ENCODE assay signal across 1 cellular context in the genomic region with DNA sequence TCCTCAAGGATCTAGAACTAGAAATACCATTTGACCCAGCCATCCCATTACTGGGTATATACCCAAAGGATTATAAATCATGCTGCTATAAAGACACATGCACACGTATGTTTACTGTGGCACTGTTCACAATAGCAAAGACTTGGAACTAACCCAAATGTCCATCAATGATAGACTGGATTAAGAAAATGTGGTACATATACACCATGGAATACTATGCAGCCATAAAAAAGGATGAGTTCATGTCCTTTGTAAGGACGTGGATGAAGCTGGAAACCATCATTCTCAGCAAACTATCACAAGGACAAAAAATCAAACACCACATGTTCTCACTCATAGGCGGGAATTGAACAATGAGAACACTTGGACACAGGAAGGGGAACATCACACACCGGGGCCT. TPM values are rescaled to one million over a fixed set of nuclear protein-coding genes. Genes with fewer than 3 reads are reported as not detected.
"Had no signal": no experiment of that assay in that cellular context is flagged by ENCODE, and none has a peak within 500 bp of the region (broad histone marks: within the 10 kb centered on the region; RNA-seq: fewer than 3 reads in every experiment).

No MANE protein-coding gene starts in this region.

RNA-seq across cellular contexts. Expression of a gene that starts 4.5 kb away (rescaled TPM):
- total RNA-seq: LHCN-M2 had no signal

RNA-seq across cellular contexts. Expression of a gene that starts 39.6 kb away (rescaled TPM):
- total RNA-seq: LHCN-M2 had no signal
